ENCODE assay signal across 8 cellular contexts in genomic region chr2:223896751-223897320, GRCh38. TPM values are rescaled to one million over a fixed set of nuclear protein-coding genes. Genes with fewer than 3 reads are reported as not detected.
A peak's percentile ranks its signal among the peaks of the same experiment; 100 is the strongest.
DNase-seq lines count a peak whose midpoint lies in the region; ATAC-seq and TF ChIP-seq lines count a peak whose summit lies in the region.

No MANE protein-coding gene starts in this region.

- POLR2A ChIA-PET in CD4-positive, alpha-beta memory T cell (lab: Charles Lee; ENCODE audit: partially characterized antibody): no interaction called here

- H3K9me3 Mint-ChIP-seq in CD4-positive, alpha-beta memory T cell: no peaks in the 10 kb centered on the region

- intact Hi-C loops in CD4-positive, alpha-beta memory T cell (cut with micrococcal nuclease): no loop called here
- intact Hi-C loops in adrenal gland (cut with DNase I): no loop called here

- H3K9me3 ChIP-seq in CD4-positive, alpha-beta memory T cell (ENCODE audit: control insufficient read depth in 1 of 2, low read length in 2 of 2): no peaks in the 10 kb centered on the region
- H3K9me3 ChIP-seq in adrenal gland (replicated peaks in 1 of 3): no peaks in the 10 kb centered on the region

- H3K36me3 Mint-ChIP-seq in CD4-positive, alpha-beta memory T cell: peaks cover 56 to 81% of the 10 kb centered on the region in 2 donors

- H3K36me3 ChIP-seq in CD4-positive, alpha-beta memory T cell (ENCODE audit: insufficient read depth, low read length): peaks cover 39% of the 10 kb centered on the region
- peaks cover 0 to 52% of the 10 kb centered on the region in 2 donors for H3K36me3 ChIP-seq in adrenal gland (replicated peaks in 1 of 2)

- in situ Hi-C loops in G401 (cut with HindIII; ENCODE audit: low sequenced_read_pairs): no loop called here

- no peak for TF ChIP-seq POLR2A in adrenal gland (IDR thresholded peaks at IDR 0.05)

- H3K27me3 ChIP-seq in CD4-positive, alpha-beta memory T cell (ENCODE audit: insufficient read depth, low read length): no peaks in the 10 kb centered on the region
- H3K27me3 ChIP-seq in adrenal gland: no peaks in the 10 kb centered on the region

- no peak for DNase-seq in CD4-positive, alpha-beta memory T cell
- DNase-seq in adrenal gland: peak in 5 of 7 donors; percentile 27 to 52 (median 45)
- DNase-seq in ureter (ENCODE audit: low spot score): no peak
- DNase-seq in G401 (ENCODE audit: low spot score): no peak
- no peak for DNase-seq in RKO (ENCODE audit: low spot score)
- DNase-seq in SW480 (ENCODE audit: low spot score): no peak

- peaks cover 0 to 15% (median 4%) of the 10 kb centered on the region in 4 donors for H3K4me1 Mint-ChIP-seq in CD4-positive, alpha-beta memory T cell

- 44 to 60% (median 51%) methylated on average over 5 of the region's 5 CpGs for WGBS in adrenal gland, 4 donors

- no peak overlapping the region for H3K27ac ChIP-seq in CD4-positive, alpha-beta memory T cell (ENCODE audit: low read depth, low read length)
- peak overlapping the region in 1 of 5 donors; percentile 17 for H3K27ac ChIP-seq in adrenal gland

- no peak for TF ChIP-seq CTCF in adrenal gland (IDR thresholded peaks at IDR 0.05)

- no peak overlapping the region for H3K4me3 ChIP-seq in CD4-positive, alpha-beta memory T cell (ENCODE audit: low read length in 2 of 2)
- H3K4me3 ChIP-seq in adrenal gland: no peak overlapping the region

- ATAC-seq in GM19438 (IDR thresholded peaks at IDR 0.05; ENCODE audit: low read depth, unreplicated experiment): peak; percentile 69
- peak; percentile 64 for ATAC-seq in HG03342 (IDR thresholded peaks at IDR 0.05; ENCODE audit: unreplicated experiment)

- peak overlapping the region in 5 of 7 donors; percentile 18 to 80 (median 57) for H3K27ac Mint-ChIP-seq in CD4-positive, alpha-beta memory T cell

- H3K4me1 ChIP-seq in CD4-positive, alpha-beta memory T cell (ENCODE audit: insufficient read depth, low read length): no peaks in the 10 kb centered on the region
- peaks cover 0 to 8% of the 10 kb centered on the region in 2 donors for H3K4me1 ChIP-seq in adrenal gland (replicated peaks in 1 of 2)

- CTCF ChIA-PET in CD4-positive, alpha-beta memory T cell (lab: Charles Lee; ENCODE audit: partially characterized antibody): interaction anchor here (0.7 kb wide), 1 partner anchor 33 kb away, joined by 3 read pairs; no protein-coding TSS in a partner anchor

- H3K4me3 Mint-ChIP-seq in CD4-positive, alpha-beta memory T cell: peak overlapping the region in 1 of 8 donors; percentile 66

- no peaks in the 10 kb centered on the region for H3K27me3 Mint-ChIP-seq in CD4-positive, alpha-beta memory T cell

RNA-seq across cellular contexts. Expression of gene WDFY1, which starts 48.3 kb away (rescaled TPM):
- 10 to 100 TPM; 31.5 to 37.7 TPM for total RNA-seq in CD4-positive, alpha-beta memory T cell
- polyA plus RNA-seq in CD4-positive, alpha-beta memory T cell: 10 to 100 TPM; 26.5 to 30.9 TPM
- total RNA-seq in adrenal gland (10 to 100 TPM; 28.1 to 45.2 (median 34.9) TPM), ureter (55.2 TPM)
- 10 to 100 TPM in 2 of 3 donors, 1 to 10 TPM in 1; 7.8 to 32.1 (median 15.6) TPM for polyA plus RNA-seq in adrenal gland
- 84.2 and 108 TPM in 2 replicates for total RNA-seq in G401 (2014; rRNA removed; shearing (Covaris generic))

RNA-seq across cellular contexts. Expression of gene AP1S3, which starts 59.5 kb away (rescaled TPM):
- 1 to 10 TPM in 1 of 2 experiments, under 1 TPM in 1; 0.96 to 1.1 TPM for total RNA-seq in CD4-positive, alpha-beta memory T cell
- 1 to 10 TPM; 1.3 to 2.6 TPM for polyA plus RNA-seq in CD4-positive, alpha-beta memory T cell
- total RNA-seq in adrenal gland (1 to 10 TPM in 6 of 8 donors, under 1 TPM in 2; 0.24 to 6.2 (median 1.7) TPM), ureter (52.7 TPM)
- polyA plus RNA-seq in adrenal gland: 1 to 10 TPM in 2 of 3 donors, under 1 TPM in 1; 0.54 to 7.3 (median 1.1) TPM
- 7.9 and 20.7 TPM in 2 replicates for total RNA-seq in G401 (2014; rRNA removed; shearing (Covaris generic))

Comparison
In these comparisons a context has a peak if more than half of its experiments do, and no peak if none do; other contexts are left out.
1. DNase-seq: peak in adrenal gland (5 of 7); none in CD4-positive, alpha-beta memory T cell (0 of 5), ureter (single experiment), G401 (single experiment), RKO (single experiment) and SW480 (single experiment).